ENCODE assay signal across 8 cellular contexts in the genomic region with DNA sequence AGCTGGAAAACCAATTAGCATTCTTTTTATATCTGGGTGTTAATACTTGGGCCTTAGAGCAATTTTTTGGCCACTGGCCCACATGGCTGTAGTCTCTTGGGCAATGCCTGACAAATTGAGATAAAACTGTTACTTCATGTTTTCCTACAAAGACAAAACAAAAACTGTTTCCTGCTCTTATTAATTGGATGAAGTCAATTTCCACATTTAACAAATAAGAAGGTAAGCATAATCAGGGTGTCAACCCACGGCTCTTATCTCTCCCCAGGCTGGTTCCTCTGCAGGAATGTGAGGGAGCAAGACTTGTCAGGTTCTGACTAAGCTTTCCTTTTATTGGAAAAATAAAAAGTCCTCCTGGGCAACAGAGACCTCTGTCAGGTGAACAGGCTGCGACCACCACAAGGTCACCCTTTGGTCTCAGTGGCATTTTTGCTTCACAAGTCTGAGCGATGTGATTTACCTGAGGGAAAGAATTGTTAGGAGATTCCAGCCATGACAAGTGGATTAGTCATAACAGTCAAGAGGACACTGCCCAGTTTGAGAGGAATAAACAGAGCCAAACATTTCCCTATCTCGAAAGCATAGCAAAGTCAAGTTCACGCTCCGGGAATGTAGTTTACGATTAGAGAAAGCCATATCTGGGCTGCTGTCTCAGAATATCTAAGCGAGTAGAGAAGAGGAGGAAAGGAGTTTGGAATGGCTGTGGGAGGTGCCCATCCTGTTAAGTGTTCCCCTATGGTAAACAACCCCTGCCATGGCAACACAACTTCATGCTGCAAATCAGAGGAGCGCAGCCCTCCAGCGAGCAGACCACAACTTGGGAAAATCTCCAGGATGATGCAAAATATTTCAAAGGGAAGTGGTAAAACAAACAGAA.
A peak's percentile ranks its signal among the peaks of the same experiment; 100 is the strongest.
DNase-seq lines count a peak whose midpoint lies in the region; FAIRE-seq and TF ChIP-seq lines count a peak whose summit lies in the region.

No MANE protein-coding gene starts in this region.

- WGBS in suprapubic skin, result 9% methylated on average over 10 of the region's 10 CpGs

- no peak for TF ChIP-seq EP300 in suprapubic skin (IDR thresholded peaks at IDR 0.05)

- peak; percentile 76 for FAIRE-seq in HTR-8/SVneo (lab: Jason Lieb, UNC)

- peak overlapping the region; percentile 14 for H3K4me3 ChIP-seq in suprapubic skin
- H3K4me3 ChIP-seq in H7 (ENCODE audit: insufficient read depth, low read depth, low read length), result no peak overlapping the region

- H3K36me3 ChIP-seq in suprapubic skin (no peaks in the 10 kb centered on the region), H7 (replicated peaks; ENCODE audit: control insufficient read depth, insufficient read depth, low read length) (no peaks in the 10 kb centered on the region)

- DNase-seq in HTR-8/SVneo (ENCODE audit: insufficient read length, low spot score), result peak; percentile 60
- DNase-seq in astrocyte of the hippocampus (ENCODE audit: low read depth, low spot score), result peak; percentile 98
- peak; percentile 97 for DNase-seq in iris pigment epithelial cell (ENCODE audit: low read depth)
- peak; percentile 74 to 82 for DNase-seq in suprapubic skin (ENCODE audit: low spot score in 2 of 2)
- DNase-seq in H7, result no peak
- no peak for DNase-seq in T-helper 9 cell
- DNase-seq in NCI-H524 (lab: John Stamatoyannopoulos, UW), result no peak
- DNase-seq in NK-92 (lab: John Stamatoyannopoulos, UW; ENCODE audit: unreplicated experiment), result no peak

- no peaks in the 10 kb centered on the region for H3K9me3 ChIP-seq in suprapubic skin

- no peaks in the 10 kb centered on the region for H3K27me3 ChIP-seq in suprapubic skin
- H3K27me3 ChIP-seq in H7 (ENCODE audit: control insufficient read depth, insufficient read depth, low read length), result no peaks in the 10 kb centered on the region

- H3K27ac ChIP-seq in suprapubic skin, result peak overlapping the region; percentile 83

- H3K4me1 ChIP-seq in suprapubic skin, result peaks cover 36% of the 10 kb centered on the region

- no peak for TF ChIP-seq POLR2A in suprapubic skin (IDR thresholded peaks at IDR 0.05)

- TF ChIP-seq CTCF in suprapubic skin (IDR thresholded peaks at IDR 0.05), result no peak

Comparison
In these comparisons a context has a peak if more than half of its experiments do, and no peak if none do; other contexts are left out.
1. DNase-seq: peak in HTR-8/SVneo (single experiment), astrocyte of the hippocampus (single experiment), iris pigment epithelial cell (single experiment) and suprapubic skin (2 of 2); none in H7 (single experiment), T-helper 9 cell (single experiment), NCI-H524 (0 of 2) and NK-92 (single experiment).